Comparison of ENCODE assay signal across 9 cellular contexts in the genomic region with DNA sequence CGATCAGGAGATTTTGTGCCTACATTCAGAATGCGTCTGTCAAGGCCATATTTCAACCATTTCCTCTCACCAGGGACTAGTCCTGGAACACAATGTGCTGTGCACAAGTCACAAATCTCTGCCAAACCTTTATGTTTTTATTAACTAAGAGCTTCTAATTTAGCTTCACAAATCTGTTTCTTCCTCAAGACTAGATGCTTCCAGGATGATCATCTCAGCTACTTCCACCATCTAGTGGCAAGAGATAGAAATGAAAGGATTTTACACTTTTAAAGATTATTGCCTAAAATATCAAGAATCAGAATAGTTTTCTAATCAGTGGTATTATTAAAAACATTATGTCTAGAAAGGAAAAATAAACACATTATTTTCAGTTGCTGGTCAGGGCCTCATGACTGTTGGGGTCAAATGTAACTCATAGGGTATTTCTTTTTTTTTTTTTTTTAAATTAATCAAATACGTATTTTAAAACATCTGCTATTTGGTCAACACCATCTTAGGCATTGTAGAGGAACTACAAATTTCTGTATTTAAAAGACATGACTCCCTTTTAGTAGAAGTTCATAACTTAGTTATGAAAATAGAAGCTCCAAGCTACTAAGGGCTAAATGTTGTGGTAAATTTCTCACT.
A peak's percentile ranks its signal among the peaks of the same experiment; 100 is the strongest.
DNase-seq lines count a peak whose midpoint lies in the region; TF ChIP-seq lines count a peak whose summit lies in the region.
"Had no signal": no experiment of that assay in that cellular context is flagged by ENCODE, and none has a peak within 500 bp of the region (broad histone marks: within the 10 kb centered on the region; RNA-seq: fewer than 3 reads in every experiment).

No MANE protein-coding gene starts in this region.

- DNase-seq in EH (ENCODE audit: low read depth) (peak; percentile 5), NB4 (ENCODE audit: low read depth) (peak; percentile 34), cerebellar cortex (ENCODE audit: low spot score) (peak; percentile 64), MV-4-11 (lab: John Stamatoyannopoulos, UW) (no peak), UCSD-AML1 (lab: John Stamatoyannopoulos, UW; ENCODE audit: unreplicated experiment) (no peak)
- no peak for DNase-seq in activated naive CD4-positive, alpha-beta T cell treated with anti-CD3 and anti-CD28 coated beads, Interleukin-2, amount 50 U/mL, for 16 hours
- no peak for DNase-seq in activated CD8-positive, alpha-beta memory T cell treated with anti-CD3 and anti-CD28 coated beads, Interleukin-2, amount 50 U/mL, for 4 hours
- DNase-seq: sigmoid colon had no signal

- peak overlapping the region; percentile 0 for H2AFZ ChIP-seq in neural cell (ENCODE audit: low read depth, low read length)

- no peaks in the 10 kb centered on the region for H3K36me3 ChIP-seq in neural cell (ENCODE audit: insufficient read depth, low read length)
- H3K36me3 ChIP-seq: sigmoid colon had no signal

- peak; percentile 37 for TF ChIP-seq CTCF in NB4 (IDR thresholded peaks at IDR 0.05; ENCODE audit: low read depth, low read length)
- peak; percentile 81 for TF ChIP-seq CTCF in neural cell (IDR thresholded peaks at IDR 0.05; ENCODE audit: poor library complexity, severe bottlenecking)

- H3K27me3 ChIP-seq in neural cell (ENCODE audit: insufficient read depth, low read depth, low read length): no peaks in the 10 kb centered on the region
- H3K27me3 ChIP-seq: sigmoid colon had no signal

- peaks cover 4% of the 10 kb centered on the region for H3F3A ChIP-seq in neural cell (ENCODE audit: insufficient read depth, low read length, poor library complexity, severe bottlenecking)

- H3K4me3 ChIP-seq in NB4 (ENCODE audit: low read depth, low read length) (no peak overlapping the region), neural cell (ENCODE audit: low read length) (no peak overlapping the region)
- H3K4me3 ChIP-seq: sigmoid colon had no signal

- H3K4me2 ChIP-seq in neural cell (ENCODE audit: low read length): no peak overlapping the region

- peak; percentile 87 for TF ChIP-seq RAD21 in neural cell (conservative IDR thresholded peaks at IDR 0.05)

- TF ChIP-seq EP300 in neural cell (conservative IDR thresholded peaks at IDR 0.05; ENCODE audit: poor library complexity, severe bottlenecking): no peak

- H3K79me2 ChIP-seq in neural cell (replicated peaks; ENCODE audit: insufficient read depth, low read length): no peaks in the 10 kb centered on the region

- H3K9me2 ChIP-seq in neural cell (ENCODE audit: insufficient read depth, low read length): no peaks in the 10 kb centered on the region

- no peak overlapping the region for H3K27ac ChIP-seq in neural cell (ENCODE audit: low read length)
- H3K27ac ChIP-seq: sigmoid colon had no signal

- TF ChIP-seq POLR2A in NB4 (IDR thresholded peaks at IDR 0.05; ENCODE audit: extremely low read depth, insufficient read length): no peak

- H4K20me1 ChIP-seq in neural cell (ENCODE audit: insufficient read depth): no peaks in the 10 kb centered on the region

- no peak overlapping the region for H3K9ac ChIP-seq in neural cell (ENCODE audit: low read length)

- H3K9me3 ChIP-seq in neural cell (ENCODE audit: low read length): no peaks in the 10 kb centered on the region
- H3K9me3 ChIP-seq: sigmoid colon had no signal

TF ChIP-seq in neural cell, 6 proteins besides CTCF, POLR2A, EP300 and RAD21:
- peak; percentile 88 for TF ChIP-seq SMC3 (conservative IDR thresholded peaks at IDR 0.05; ENCODE audit: poor library complexity)
- no peak for TF ChIP-seq TAF1 (IDR thresholded peaks at IDR 0.05; ENCODE audit: low read depth)
- TF ChIP-seq REST (IDR thresholded peaks at IDR 0.05; ENCODE audit: borderline replicate concordance): no peak
- TF ChIP-seq MXI1 (conservative IDR thresholded peaks at IDR 0.05; ENCODE audit: poor library complexity, severe bottlenecking): no peak
- no peak for TF ChIP-seq EZH2 (IDR thresholded peaks at IDR 0.05; ENCODE audit: borderline replicate concordance, insufficient read depth, low read length, poor library complexity, severe bottlenecking)
- no peak for TF ChIP-seq POLR2AphosphoS5 (IDR thresholded peaks at IDR 0.05)

Comparison
In these comparisons a context has a peak if more than half of its experiments do, and no peak if none do; other contexts are left out.
1. DNase-seq: peak in EH (single experiment), NB4 (single experiment) and cerebellar cortex (single experiment); none in MV-4-11 (single experiment), UCSD-AML1 (single experiment), activated naive CD4-positive, alpha-beta T cell treated with anti-CD3 and anti-CD28 coated beads, Interleukin-2, amount 50 U/mL, for 16 hours (single experiment) and activated CD8-positive, alpha-beta memory T cell treated with anti-CD3 and anti-CD28 coated beads, Interleukin-2, amount 50 U/mL, for 4 hours (single experiment).